Comparison of ENCODE assay signal across 1 cellular context in genomic region chr16:85988723-85989313, GRCh38.
TF ChIP-seq lines count a peak whose summit lies in the region.

No MANE protein-coding gene starts in this region.

TF ChIP-seq in SK-N-SH, 30 proteins besides CTCF, POLR2A, EP300 and RAD21 (continued from another document):
- TF ChIP-seq FOXJ3 (CRISPR knock-in tag; IDR thresholded peaks at IDR 0.05) (no peak), REST (IDR thresholded peaks at IDR 0.05; ENCODE audit: low read depth, low read length) (no peak), MEF2A (IDR thresholded peaks at IDR 0.05; ENCODE audit: borderline replicate concordance, low read depth) (no peak), FOXM1 (IDR thresholded peaks at IDR 0.05; ENCODE audit: low read depth) (no peak)
TF ChIP-seq in SK-N-SH: peak in this region for 0.
